21 cellular contexts compared by ENCODE assay signal in the genomic region with DNA sequence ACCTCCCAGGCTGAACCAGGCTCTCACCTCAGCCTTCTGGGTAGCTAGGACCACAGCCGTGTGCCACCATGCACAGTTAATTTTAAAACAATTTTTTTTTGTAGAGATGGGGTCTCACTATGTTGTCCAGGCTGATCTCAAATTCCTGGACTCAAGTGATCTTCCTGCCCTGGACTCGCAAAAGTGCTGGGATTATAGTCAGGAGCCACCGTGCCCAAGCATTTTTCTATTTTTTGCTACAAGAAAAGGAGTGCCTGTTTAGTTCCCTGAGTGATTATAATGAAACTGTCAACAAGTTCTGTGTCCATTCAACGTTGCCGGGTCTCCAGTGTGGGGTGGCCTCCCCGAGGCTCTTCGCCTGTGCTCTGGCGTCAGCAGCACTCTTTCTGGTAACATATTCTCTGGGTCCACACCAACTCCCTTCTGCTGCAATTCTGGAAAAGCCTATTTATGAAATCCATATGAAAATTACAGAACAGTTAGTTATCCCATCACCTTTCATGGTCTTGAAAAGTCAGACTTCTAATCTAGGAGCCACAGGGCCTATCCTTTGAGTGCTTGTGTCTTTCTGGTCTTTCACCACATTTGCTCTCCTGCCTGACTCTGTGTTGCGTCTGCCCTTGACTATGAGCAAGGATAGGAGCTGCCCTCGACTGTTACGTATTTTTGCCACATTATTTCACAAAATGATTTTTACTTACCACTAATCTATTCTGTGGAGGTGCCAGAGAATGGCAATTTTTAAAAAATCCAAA.
DNase-seq lines count a peak whose midpoint lies in the region; ATAC-seq, FAIRE-seq and TF ChIP-seq lines count a peak whose summit lies in the region.
"Had no signal": no experiment of that assay in that cellular context is flagged by ENCODE, and none has a peak within 500 bp of the region (broad histone marks: within the 10 kb centered on the region; RNA-seq: fewer than 3 reads in every experiment).

No MANE protein-coding gene starts in this region.

- peak overlapping the region; percentile 70 for H2AFZ ChIP-seq in HepG2 (ENCODE audit: low read length)
- H2AFZ ChIP-seq in K562 (ENCODE audit: low read depth, low read length) = peak overlapping the region; percentile 87
- no peak overlapping the region for H2AFZ ChIP-seq in neural progenitor cell (replicated peaks)

- H3K9me3 ChIP-seq in HepG2 (ENCODE audit: low read length) (no peaks in the 10 kb centered on the region), right lobe of liver (no peaks in the 10 kb centered on the region), K562 (replicated peaks; ENCODE audit: control insufficient read depth, insufficient read depth, low read depth, low read length) (no peaks in the 10 kb centered on the region), neural progenitor cell (ENCODE audit: low read depth) (no peaks in the 10 kb centered on the region)
- H3K9me3 ChIP-seq: SJSA1 had no signal

- ATAC-seq in HepG2 (peak; percentile 86), right lobe of liver (no peak), K562 (peak; percentile 88), HG02840 (IDR thresholded peaks at IDR 0.05; ENCODE audit: low FRiP score, unreplicated experiment) (no peak), GM19467 (IDR thresholded peaks at IDR 0.05; ENCODE audit: unreplicated experiment) (no peak)
- ATAC-seq: Right ventricle myocardium inferior had no signal

- no peaks in the 10 kb centered on the region for H3K27me3 Mint-ChIP-seq in neural progenitor cell (ENCODE audit: insufficient read depth, low read depth)

- FAIRE-seq in HepG2 (lab: Jason Lieb, UNC) (no peak), K562 (lab: Jason Lieb, UNC) (no peak)
- FAIRE-seq: H54 had no signal

- CTCF ChIA-PET in HepG2 (lab: Yijun Ruan, JAX; ENCODE audit: low intra/inter-chr PET ratio, low total read pairs) (no interaction called here), K562 (lab: Yijun Ruan, JAX; ENCODE audit: low intra/inter-chr PET ratio) (no interaction called here)

- H3K9ac ChIP-seq in HepG2 (ENCODE audit: insufficient read depth, low read depth, low read length) (peak overlapping the region; percentile 16; the same call in 1 of the 2 replicates), K562 (ENCODE audit: insufficient read depth in 1 of 2, low read depth in 2 of 2, low read length in 2 of 2) (peak overlapping the region; percentile 46 to 48; a peak in 3 of 4 replicates), neural progenitor cell (no peak overlapping the region)

- no peak overlapping the region for H3K4me3 Mint-ChIP-seq in neural progenitor cell

- TF ChIP-seq RAD21 in HepG2 (CRISPR knock-in tag; IDR thresholded peaks at IDR 0.05) (no peak), K562 (CRISPR knock-in tag; conservative IDR thresholded peaks at IDR 0.05 in 1 of 2, IDR thresholded peaks at IDR 0.05 in 1 of 2) (no peak)

- no peak for TF ChIP-seq EP300 in HepG2 (IDR thresholded peaks at IDR 0.05; ENCODE audit: low read depth in 2 of 2, low read length in 2 of 2)
- TF ChIP-seq EP300 in HepG2 (CRISPR knock-in tag; IDR thresholded peaks at IDR 0.05; ENCODE audit: borderline replicate concordance) = no peak
- no peak for TF ChIP-seq EP300 in K562 (IDR thresholded peaks at IDR 0.05; ENCODE audit: low read length)

- TF ChIP-seq CTCF in HepG2 (CRISPR knock-in tag; IDR thresholded peaks at IDR 0.05) (no peak), right lobe of liver (IDR thresholded peaks at IDR 0.05) (no peak), K562 (IDR thresholded peaks at IDR 0.05 in 2 of 3, conservative IDR thresholded peaks at IDR 0.05 in 1 of 3; ENCODE audit: insufficient read depth in 2 of 3, low read depth in 1 of 3, low read length in 3 of 3) (no peak), neural progenitor cell (IDR thresholded peaks at IDR 0.05) (no peak)

- in situ Hi-C loops in HepG2 (cut with HindIII; ENCODE audit: extremely low pct_ligation_motif_present, low pct_unique_long_range_greater_than_20kb) = no loop called here
- in situ Hi-C loops in K562 (cut with MboI) = no loop called here

- no peak overlapping the region for H3K27ac ChIP-seq in HepG2 (ENCODE audit: extremely low read length, insufficient read depth, low read length)
- no peak overlapping the region for H3K27ac ChIP-seq in right lobe of liver
- H3K27ac ChIP-seq in K562 (ENCODE audit: extremely low read depth, low read depth, low read length) = peak overlapping the region; percentile 82
- no peak overlapping the region for H3K27ac ChIP-seq in neural progenitor cell
- H3K27ac ChIP-seq: C4-2B, HL-60, SJSA1 had no signal

- H3K79me2 ChIP-seq in HepG2 (ENCODE audit: insufficient read depth, low read length) (no peaks in the 10 kb centered on the region), K562 (ENCODE audit: control insufficient read depth, insufficient read depth, low read length) (no peaks in the 10 kb centered on the region), neural progenitor cell (ENCODE audit: low read depth) (no peaks in the 10 kb centered on the region)

- H3K27ac Mint-ChIP-seq in neural progenitor cell = no peak overlapping the region

- peaks cover 10% of the 10 kb centered on the region for H3K4me1 Mint-ChIP-seq in neural progenitor cell

- H3K36me3 Mint-ChIP-seq in neural progenitor cell = no peaks in the 10 kb centered on the region
- H3K36me3 Mint-ChIP-seq: CD8-positive, alpha-beta memory T cell had no signal

- POLR2A ChIA-PET in HepG2 (lab: Yijun Ruan, JAX) (no interaction called here), K562 (lab: Yijun Ruan, JAX) (no interaction called here)

- H3K4me1 ChIP-seq in HepG2 (ENCODE audit: insufficient read depth, low read length) (peaks cover 41% of the 10 kb centered on the region), right lobe of liver (peaks cover 0 to 8% (median 0%) of the 10 kb centered on the region in 4 donors), K562 (replicated peaks in 1 of 2; ENCODE audit: control insufficient read depth in 2 of 2, insufficient read depth in 2 of 2, low read length in 2 of 2) (peaks cover 11 to 24% of the 10 kb centered on the region in 2 experiments), neural progenitor cell (no peaks in the 10 kb centered on the region)

- BruUV-seq in HepG2 (replicated peaks; lab: Mats Ljungman, UMichigan) (no TSS peak), K562 (replicated peaks; lab: Mats Ljungman, UMichigan) (no TSS peak)

- no peaks in the 10 kb centered on the region for H3K9me1 ChIP-seq in K562 (ENCODE audit: control insufficient read depth, insufficient read depth, low read length)

- DNase-seq in HepG2 (ENCODE audit: low spot score) = no peak
- DNase-seq in right lobe of liver = no peak
- peak; percentile 54 for DNase-seq in MV-4-11 (lab: John Stamatoyannopoulos, UW)
- DNase-seq in K562 (ENCODE audit: extremely low read depth in 1 of 4, low spot score in 3 of 4) = peak in 2 of 4 experiments; percentile 10 to 53
- DNase-seq in DMS53 treated with DMSO at 0.1 percent for 48 hours (lab: John Stamatoyannopoulos, UW; ENCODE audit: unreplicated experiment) = no peak
- DNase-seq in neural progenitor cell (ENCODE audit: low spot score) = no peak
- DNase-seq: 8988T; AML-193; CD8-positive, alpha-beta memory T cell; EL; NCI-H1092; NCI-H1436; NCI-H1930; NK-92 treated with Interleukin-12 subunit alpha and Interleukin-12 subunit beta, amount 100 ng/mL, for 24 hours had no signal

- H3K4me3 ChIP-seq in HepG2 (replicated peaks in 1 of 3; ENCODE audit: insufficient read depth in 1 of 3, low read depth in 2 of 3, low read length in 3 of 3) = peak overlapping the region; percentile 11 to 52 (median 12); a peak in 5 of 6 replicates
- no peak overlapping the region for H3K4me3 ChIP-seq in right lobe of liver
- no peak overlapping the region for H3K4me3 ChIP-seq in K562
- H3K4me3 ChIP-seq in neural progenitor cell = no peak overlapping the region
- H3K4me3 ChIP-seq: SJSA1 had no signal

- H3K4me2 ChIP-seq in HepG2 (ENCODE audit: low read depth, low read length) = peak overlapping the region; percentile 78
- H3K4me2 ChIP-seq in K562 (ENCODE audit: insufficient read depth, low read length) = peak overlapping the region; percentile 43
- H3K4me2 ChIP-seq in neural progenitor cell = no peak overlapping the region

- peaks cover 7% of the 10 kb centered on the region for H3F3A ChIP-seq in neural progenitor cell (ENCODE audit: low read depth)

- no peak for TF ChIP-seq POLR2A in HepG2 (IDR thresholded peaks at IDR 0.05; ENCODE audit: insufficient read depth in 1 of 2, low read depth in 2 of 2, low read length in 2 of 2)
- no peak for TF ChIP-seq POLR2A in right lobe of liver (IDR thresholded peaks at IDR 0.05)
- TF ChIP-seq POLR2A in K562 (conservative IDR thresholded peaks at IDR 0.05) = no peak

- H3K36me3 ChIP-seq in HepG2 (replicated peaks in 1 of 2; ENCODE audit: control insufficient read depth in 1 of 2, insufficient read depth in 2 of 2, low read length in 2 of 2) = no peaks in the 10 kb centered on the region
- no peaks in the 10 kb centered on the region for H3K36me3 ChIP-seq in right lobe of liver
- H3K36me3 ChIP-seq in K562 (ENCODE audit: control insufficient read depth, insufficient read depth, low read length) = no peaks in the 10 kb centered on the region
- no peaks in the 10 kb centered on the region for H3K36me3 ChIP-seq in neural progenitor cell
- H3K36me3 ChIP-seq: SJSA1 had no signal

- no peaks in the 10 kb centered on the region for H3K9me3 Mint-ChIP-seq in neural progenitor cell

- 26% methylated on average over 11 of the region's 11 CpGs for whole genome bisulfite sequencing in HepG2 (ENCODE audit: low lambda C conversion rate)
- WGBS in right lobe of liver (ENCODE audit: insufficient coverage, low coverage, low lambda C conversion rate, missing lambda C conversion rate) = 87% methylated on average over 5 of the region's 11 CpGs
- 29% methylated on average over 5 of the region's 11 CpGs for whole genome bisulfite sequencing in K562 (ENCODE audit: insufficient coverage, low coverage, missing lambda C conversion rate)

- H3K27me3 ChIP-seq in HepG2 (ENCODE audit: control insufficient read depth in 1 of 2, insufficient read depth in 2 of 2, low read length in 2 of 2) = no peaks in the 10 kb centered on the region
- H3K27me3 ChIP-seq in right lobe of liver = no peaks in the 10 kb centered on the region
- no peaks in the 10 kb centered on the region for H3K27me3 ChIP-seq in K562 (ENCODE audit: control insufficient read depth in 2 of 2, insufficient read depth in 2 of 2, low read length in 2 of 2)
- H3K27me3 ChIP-seq in neural progenitor cell = no peaks in the 10 kb centered on the region
- H3K27me3 ChIP-seq: SJSA1 had no signal

- intact Hi-C loops in HepG2 (cut with micrococcal nuclease; ENCODE audit: unreplicated experiment) = no loop called here
- intact Hi-C loops in right lobe of liver (cut with DNase I) = no loop called here
- intact Hi-C loops in K562 (cut with micrococcal nuclease) = no loop called here

- H4K20me1 ChIP-seq in HepG2 (ENCODE audit: insufficient read depth, low read length) (no peaks in the 10 kb centered on the region), K562 (replicated peaks; ENCODE audit: control insufficient read depth, insufficient read depth, low read length) (no peaks in the 10 kb centered on the region), neural progenitor cell (ENCODE audit: low read depth) (no peaks in the 10 kb centered on the region)

TF ChIP-seq in HepG2, 621 proteins besides CTCF, POLR2A, EP300 and RAD21 (continues in another document):
- TF ChIP-seq ZMYM3 (CRISPR knock-in tag; IDR thresholded peaks at IDR 0.05) (peak; percentile 69), JDP2 (CRISPR knock-in tag; IDR thresholded peaks at IDR 0.05; ENCODE audit: borderline replicate concordance) (no peak)

TF ChIP-seq in K562, 482 proteins besides CTCF, POLR2A, EP300 and RAD21 (continues in another document):
- TF ChIP-seq ZNF583 (CRISPR knock-in tag; IDR thresholded peaks at IDR 0.05) (no peak), PTTG1 (tag; IDR thresholded peaks at IDR 0.05; ENCODE audit: low read depth) (no peak)

Comparison
In these comparisons a context has a peak if more than half of its experiments do, and no peak if none do; other contexts are left out.
1. ATAC-seq: peak in HepG2 (single experiment) and K562 (single experiment); none in right lobe of liver (0 of 4), HG02840 (single experiment) and GM19467 (single experiment).
2. H3K4me3 ChIP-seq: peak in HepG2 (3 of 3); none in right lobe of liver (0 of 3), K562 (single experiment) and neural progenitor cell (single experiment).
3. Of the 241 proteins assayed by ChIP-seq in both HepG2 and K562: peak only in HepG2: none; only in K562: ZNF589; in both: ZNF121; in neither: 239.